In genomic region chr11:45817191-45817590, GRCh38 we compare ENCODE assay signal across 11 cellular contexts. TPM values are rescaled to one million over a fixed set of nuclear protein-coding genes. Genes with fewer than 3 reads are reported as not detected.
DNase-seq lines count a peak whose midpoint lies in the region; ATAC-seq and TF ChIP-seq lines count a peak whose summit lies in the region.
"Had no signal": no experiment of that assay in that cellular context is flagged by ENCODE, and none has a peak within 500 bp of the region (broad histone marks: within the 10 kb centered on the region; RNA-seq: fewer than 3 reads in every experiment).

No MANE protein-coding gene starts in this region.

- in situ Hi-C loops in GM13977 (cut with MboI; ENCODE audit: low pct_unique_long_range_greater_than_20kb, low sequenced_read_pairs, unreplicated experiment) = no loop called here

- peak; percentile 63 for DNase-seq in GM13977 (ENCODE audit: low spot score)
- no peak for DNase-seq in T-helper 17 cell
- no peak for DNase-seq in stimulated activated CD4-positive, alpha-beta T cell treated with anti-CD3 and anti-CD28 coated beads, Interleukin-12 subunit alpha, Interleukin-12 subunit beta, amount 100 ng/mL, for 4 hours
- no peak for DNase-seq in NCI-H748 treated with DMSO at 0.1 percent for 48 hours (lab: John Stamatoyannopoulos, UW)
- DNase-seq in NCI-H526 (lab: John Stamatoyannopoulos, UW) = no peak
- no peak for DNase-seq in NCI-H748 (lab: John Stamatoyannopoulos, UW; ENCODE audit: unreplicated experiment)

- no peaks in the 10 kb centered on the region for H3K36me3 Mint-ChIP-seq in T-helper 17 cell (ENCODE audit: low read depth)

- peaks cover 2% of the 10 kb centered on the region for H3K4me1 Mint-ChIP-seq in T-helper 17 cell

- ATAC-seq in GM21390 (IDR thresholded peaks at IDR 0.05; ENCODE audit: unreplicated experiment) (peak; percentile 68), HG03108 (IDR thresholded peaks at IDR 0.05; ENCODE audit: unreplicated experiment) (peak; percentile 79), T-helper 17 cell (peak; percentile 27)

- H3K4me3 Mint-ChIP-seq in T-helper 17 cell = no peak overlapping the region
- H3K4me3 Mint-ChIP-seq: neural crest cell; T-helper 2 cell treated with Interferon-gamma antibody and Interleukin-4, amounts not matched to agents 5 μg/mL and 100 μg/mL, for 36 hours had no signal

- no peaks in the 10 kb centered on the region for H3K9me3 ChIP-seq in T-helper 17 cell (ENCODE audit: control insufficient read depth, low read length, poor library complexity, severe bottlenecking)
- H3K9me3 ChIP-seq: uterus had no signal

- no peak for TF ChIP-seq CTCF in GM13977 (IDR thresholded peaks at IDR 0.05; ENCODE audit: extremely low read depth, insufficient read depth, missing control alignments)

- H3K27me3 Mint-ChIP-seq in T-helper 17 cell = no peaks in the 10 kb centered on the region

- H3K27ac Mint-ChIP-seq in T-helper 17 cell = peak overlapping the region; percentile 32
- H3K27ac Mint-ChIP-seq: T-helper 2 cell treated with Interferon-gamma antibody and Interleukin-4, amounts not matched to agents 5 μg/mL and 100 μg/mL, for 36 hours had no signal

RNA-seq across cellular contexts. Expression of gene SLC35C1, which starts 12.2 kb away (rescaled TPM):
- 10 to 100 TPM in 1 of 2 donors, 1 to 10 TPM in 1; 7.9 to 12.6 TPM for total RNA-seq in T-helper 17 cell

RNA-seq across cellular contexts. Expression of gene CRY2, which starts 30.1 kb away (rescaled TPM):
- 100 to 1,000 TPM; 200 to 224 TPM for total RNA-seq in T-helper 17 cell

Comparison
In these comparisons a context has a peak if more than half of its experiments do, and no peak if none do; other contexts are left out.
1. ATAC-seq: peak in every context shown above with its lines; median percentile 79 in HG03108; 68 in GM21390; 27 in T-helper 17 cell.